In genomic region chr12:31023271-31023724, GRCh38 we compare ENCODE assay signal across 22 cellular contexts. TPM values are rescaled to one million over a fixed set of nuclear protein-coding genes. Genes with fewer than 3 reads are reported as not detected.
DNase-seq lines count a peak whose midpoint lies in the region; ATAC-seq and TF ChIP-seq lines count a peak whose summit lies in the region.
"Had no signal": no experiment of that assay in that cellular context is flagged by ENCODE, and none has a peak within 500 bp of the region (broad histone marks: within the 10 kb centered on the region; RNA-seq: fewer than 3 reads in every experiment).

No MANE protein-coding gene starts in this region.

- TF ChIP-seq CTCF in 22Rv1 (IDR thresholded peaks at IDR 0.05): no peak
- TF ChIP-seq CTCF in OCI-LY1 (IDR thresholded peaks at IDR 0.05; ENCODE audit: low read length): no peak
- TF ChIP-seq CTCF in endodermal cell (conservative IDR thresholded peaks at IDR 0.05): no peak

- H4K8ac ChIP-seq in neuronal stem cell (ENCODE audit: low read depth, low read length): no peak overlapping the region

- no peak overlapping the region for H2AFZ ChIP-seq in OCI-LY1 (ENCODE audit: low read length)
- no peak overlapping the region for H2AFZ ChIP-seq in neuronal stem cell (ENCODE audit: low read length)
- H2AFZ ChIP-seq: PC-9 had no signal

- no peaks in the 10 kb centered on the region for H3K36me3 ChIP-seq in OCI-LY1 (ENCODE audit: insufficient read depth, low read length)
- peaks cover 4% of the 10 kb centered on the region for H3K36me3 ChIP-seq in endodermal cell (ENCODE audit: control insufficient read depth, insufficient read depth, low read length)
- H3K36me3 ChIP-seq in neuronal stem cell (replicated peaks in 1 of 2; ENCODE audit: control insufficient read depth in 2 of 2, insufficient read depth in 2 of 2, low read length in 2 of 2): no peaks in the 10 kb centered on the region

- no peak overlapping the region for H3K4ac ChIP-seq in neuronal stem cell (ENCODE audit: low read length)

- H3K9me3 Mint-ChIP-seq in endodermal cell: peaks cover 31% of the 10 kb centered on the region

- no peak overlapping the region for H3K27ac Mint-ChIP-seq in endodermal cell
- H3K27ac Mint-ChIP-seq: B cell had no signal

- peak overlapping the region; percentile 52 for H3K4me2 ChIP-seq in OCI-LY1 (ENCODE audit: low read length)
- no peak overlapping the region for H3K4me2 ChIP-seq in neuronal stem cell (ENCODE audit: insufficient read depth, low read length, poor library complexity, severe bottlenecking)
- H3K4me2 ChIP-seq: A549, KMS-11, PC-9 had no signal

- no peaks in the 10 kb centered on the region for H3K79me1 ChIP-seq in neuronal stem cell (ENCODE audit: low read depth, low read length)

- WGBS in endodermal cell (ENCODE audit: insufficient coverage in 1 of 2, insufficient read length in 1 of 2), 2 experiments: 89 to 100% methylated on average over 4 to 11 of the region's 11 CpGs
- no CpG with 5 or more reads among the region's 11 CpGs for WGBS in neuronal stem cell (ENCODE audit: extremely low coverage in 2 of 2, insufficient read length in 2 of 2, insufficient replicate concordance in 1 of 2), 2 donors

- no peaks in the 10 kb centered on the region for H3F3A ChIP-seq in OCI-LY1 (ENCODE audit: insufficient read depth, low read length)

- peaks cover 7% of the 10 kb centered on the region for H3K36me3 Mint-ChIP-seq in endodermal cell (ENCODE audit: low read depth)

- H3K27ac ChIP-seq in 22Rv1 (peak overlapping the region; percentile 83), OCI-LY1 (ENCODE audit: low read depth, low read length, poor library complexity, severe bottlenecking) (peak overlapping the region; percentile 86), endodermal cell (ENCODE audit: low read depth, low read length) (no peak overlapping the region), neuronal stem cell (replicated peaks; ENCODE audit: low read length) (no peak overlapping the region)
- H3K27ac ChIP-seq: A549, KMS-11, PC-9, SK-N-MC had no signal

- H3K9ac ChIP-seq in OCI-LY1 (ENCODE audit: low read length): peak overlapping the region; percentile 43; the same call in 1 of the 2 replicates
- no peak overlapping the region for H3K9ac ChIP-seq in endodermal cell (ENCODE audit: extremely low read depth, low read length, poor library complexity, severe bottlenecking)
- no peak overlapping the region for H3K9ac ChIP-seq in neuronal stem cell (ENCODE audit: low read depth, low read length, poor library complexity)
- H3K9ac ChIP-seq: KMS-11 had no signal

- H3K4me1 Mint-ChIP-seq in endodermal cell: peaks cover 39% of the 10 kb centered on the region
- H3K4me1 Mint-ChIP-seq: B cell had no signal

- peak overlapping the region; percentile 9 for H3K18ac ChIP-seq in neuronal stem cell (ENCODE audit: low read length)

- DNase-seq in endodermal cell (peak; percentile 34), neuronal stem cell (ENCODE audit: low spot score) (no peak), MV-4-11 (lab: John Stamatoyannopoulos, UW) (no peak)
- DNase-seq in activated CD4-positive, CD25-positive, alpha-beta regulatory T cell treated with anti-CD3 and anti-CD28 coated beads, Interleukin-2, amount 50 U/mL, for 72 hours: no peak
- DNase-seq in stimulated activated CD4-positive, alpha-beta T cell treated with anti-CD3 and anti-CD28 coated beads, Interleukin-2, amount 100 ng/mL, for 24 hours: no peak
- DNase-seq: DMS53, GF-D8, NCI-H1105, NCI-H2029 treated with DMSO at 0.1 percent for 48 hours, NCI-H226, NCI-H524 treated with DMSO at 0.1 percent for 48 hours, NCI-H82, PC-9, RPMI8226, SHP77 had no signal

- 0 out of 2 replicates have a peak, but pooled peaks cover 4% of the 10 kb centered on the region for H3K79me2 ChIP-seq in OCI-LY1 (ENCODE audit: insufficient read depth, low read length)

- H3K23ac ChIP-seq in neuronal stem cell (ENCODE audit: low read depth, low read length, poor library complexity): no peak overlapping the region

- no peak overlapping the region for H2BK5ac ChIP-seq in neuronal stem cell (ENCODE audit: low read length)

- H3K27me3 ChIP-seq in OCI-LY1 (ENCODE audit: insufficient read depth, low read length) (no peaks in the 10 kb centered on the region), endodermal cell (ENCODE audit: control insufficient read depth, insufficient read depth, low read length, poor library complexity, severe bottlenecking) (no peaks in the 10 kb centered on the region), neuronal stem cell (ENCODE audit: control insufficient read depth in 3 of 3, insufficient read depth in 3 of 3, low read depth in 1 of 3, low read length in 3 of 3) (no peaks in the 10 kb centered on the region)

- H2BK15ac ChIP-seq in neuronal stem cell (ENCODE audit: low read length): no peak overlapping the region

- peaks cover 3% of the 10 kb centered on the region for H3K27me3 Mint-ChIP-seq in endodermal cell (ENCODE audit: insufficient read depth)
- H3K27me3 Mint-ChIP-seq: B cell had no signal

- H3K4me1 ChIP-seq in OCI-LY1 (ENCODE audit: insufficient read depth, low read length, severe bottlenecking) (peaks cover 80% of the 10 kb centered on the region), endodermal cell (ENCODE audit: control insufficient read depth, insufficient read depth, low read length) (peaks cover 8% of the 10 kb centered on the region), neuronal stem cell (ENCODE audit: control insufficient read depth in 2 of 2, insufficient read depth in 1 of 2, low read depth in 1 of 2, low read length in 2 of 2) (no peaks in the 10 kb centered on the region)
- H3K4me1 ChIP-seq: A549 had no signal

- no peaks in the 10 kb centered on the region for H4K20me1 ChIP-seq in OCI-LY1 (ENCODE audit: insufficient read depth, low read length)

- no peak overlapping the region for H2BK12ac ChIP-seq in neuronal stem cell (ENCODE audit: low read length)

- H3K14ac ChIP-seq in neuronal stem cell (ENCODE audit: low read length): no peak overlapping the region

- H2BK120ac ChIP-seq in neuronal stem cell (ENCODE audit: low read depth, low read length): no peak overlapping the region

- no peak for ATAC-seq in HG03457 (IDR thresholded peaks at IDR 0.05; ENCODE audit: unreplicated experiment)
- ATAC-seq: A549 had no signal

- H3K4me3 ChIP-seq in OCI-LY1 (ENCODE audit: low read depth, low read length, poor library complexity, severe bottlenecking): peak overlapping the region; percentile 42
- H3K4me3 ChIP-seq in endodermal cell (ENCODE audit: low read length): no peak overlapping the region
- H3K4me3 ChIP-seq in neuronal stem cell (ENCODE audit: low read length in 2 of 2): no peak overlapping the region
- H3K4me3 ChIP-seq: A549, PC-9, SK-N-MC had no signal

- H2AK5ac ChIP-seq in neuronal stem cell (ENCODE audit: low read depth, low read length): no peak overlapping the region

- no peaks in the 10 kb centered on the region for H3K9me2 ChIP-seq in OCI-LY1 (ENCODE audit: low read depth, low read length)

- no peak overlapping the region for H4K91ac ChIP-seq in neuronal stem cell (ENCODE audit: low read depth, low read length, poor library complexity)

- no peak overlapping the region for H3K4me3 Mint-ChIP-seq in endodermal cell
- H3K4me3 Mint-ChIP-seq: B cell had no signal

- H3K9me3 ChIP-seq in OCI-LY1 (ENCODE audit: low read length) (no peaks in the 10 kb centered on the region), endodermal cell (ENCODE audit: control insufficient read depth, low read length) (peaks cover 19% of the 10 kb centered on the region), neuronal stem cell (replicated peaks in 1 of 2; ENCODE audit: control insufficient read depth in 2 of 2, insufficient read depth in 1 of 2, low read depth in 1 of 2, low read length in 2 of 2) (peaks cover 0 to 3% of the 10 kb centered on the region in 2 donors)
- H3K9me3 ChIP-seq: A549 had no signal

RNA-seq across cellular contexts. Expression of gene DDX11, which starts 50.4 kb away (rescaled TPM):
- total RNA-seq in endodermal cell: 100 to 1,000 TPM; 136 to 298 TPM
- polyA plus RNA-seq in endodermal cell (2013, experiment 1 of 2): 70.7 TPM
- polyA plus RNA-seq in endodermal cell (2013, experiment 2 of 2): 52.5 TPM
- polyA plus RNA-seq in neuronal stem cell (2013, experiment 1 of 2): 36.0 TPM
- 34.3 TPM for polyA plus RNA-seq in neuronal stem cell (2013, experiment 2 of 2)

Comparison
In these comparisons a context has a peak if more than half of its experiments do, and no peak if none do; other contexts are left out.
1. H3K27ac ChIP-seq: peak in 22Rv1 (single experiment) and OCI-LY1 (single experiment); none in endodermal cell (single experiment) and neuronal stem cell (single experiment).